Comparison of ENCODE assay signal across 25 cellular contexts in the genomic region with DNA sequence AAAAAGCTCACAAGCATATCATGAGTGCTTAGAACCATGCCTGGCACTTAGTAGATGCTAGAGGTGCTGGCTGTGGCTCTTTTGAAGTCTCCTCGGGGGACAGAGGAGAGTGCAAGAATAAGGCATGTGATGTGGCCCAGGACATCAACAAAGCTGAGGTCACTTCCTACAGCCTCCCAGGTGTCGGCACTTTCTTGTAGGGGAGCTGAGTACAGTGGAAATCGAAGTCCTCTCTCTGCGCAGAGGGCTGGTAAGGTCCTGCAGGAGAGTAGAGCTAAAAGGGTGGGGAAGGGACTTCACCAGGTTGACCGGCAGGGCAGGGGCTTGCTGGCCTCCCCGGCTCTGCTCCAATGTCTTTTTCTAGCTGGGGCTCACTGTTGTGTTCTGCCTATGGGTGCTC. TPM values are rescaled to one million over a fixed set of nuclear protein-coding genes. Genes with fewer than 3 reads are reported as not detected.
"Had no signal": no experiment of that assay in that cellular context is flagged by ENCODE, and none has a peak within 500 bp of the region (broad histone marks: within the 10 kb centered on the region; RNA-seq: fewer than 3 reads in every experiment).

No MANE protein-coding gene starts in this region.

- H3K27me3 ChIP-seq: tibial nerve, upper lobe of right lung, uterus had no signal

- H3K4me3 ChIP-seq: coronary artery, esophagus squamous epithelium, heart right ventricle, lower lobe of right lung, psoas muscle, skin epidermis, thoracic aorta, tibial nerve, upper lobe of right lung, uterus had no signal

- H3K4me1 ChIP-seq: esophagus squamous epithelium, heart right ventricle, lower lobe of right lung, psoas muscle, upper lobe of right lung, uterus had no signal

- H3K36me3 ChIP-seq: esophagus squamous epithelium, heart right ventricle, lower lobe of right lung, neutrophil, thoracic aorta, tibial nerve, upper lobe of right lung, uterus had no signal

- FAIRE-seq: endothelial cell of umbilical vein, islet of Langerhans had no signal

- H3K9me3 ChIP-seq: esophagus squamous epithelium, heart right ventricle, lower lobe of right lung, neutrophil, psoas muscle, thoracic aorta, tibial nerve, upper lobe of right lung, uterus had no signal

- ATAC-seq: heart right ventricle; left ventricle myocardium superior; lower lobe of right lung; natural killer cell; psoas muscle; right cardiac atrium; stimulated activated naive B cell treated with anti-CD40 and anti-IgM and Interleukin-4, amounts not matched to agents 10 μg/mL and 1 μg/mL and 100 μg/mL, for 72 hours; upper lobe of right lung had no signal

- H3K27ac ChIP-seq: coronary artery, esophagus squamous epithelium, heart right ventricle, lower lobe of right lung, neutrophil, psoas muscle, skin epidermis, thoracic aorta, upper lobe of right lung, uterus had no signal

- DNase-seq: dermis blood vessel endothelial cell; effector memory CD4-positive, alpha-beta T cell; esophagus squamous epithelium; foreskin melanocyte; glutamatergic neuron; heart right ventricle; hippocampal formation; left ventricle myocardium superior; lower lobe of right lung; natural killer cell; posterior cingulate gyrus; psoas muscle; right cardiac atrium; stimulated activated CD4-positive, alpha-beta T cell treated with anti-CD3 and anti-CD28 coated beads, Interleukin-15, amount 100 ng/mL, for 24 hours; stimulated activated CD4-positive, alpha-beta T cell treated with anti-CD3 and anti-CD28 coated beads, Interleukin-2, amount 100 ng/mL, for 48 hours; stimulated activated naive B cell treated with anti-CD40 and anti-IgM and Interleukin-4, amounts not matched to agents 10 μg/mL and 1 μg/mL and 100 μg/mL, for 72 hours; upper lobe of right lung; uterus had no signal

RNA-seq across cellular contexts. Expression of a gene that starts 11.2 kb away (rescaled TPM):
- total RNA-seq: dermis blood vessel endothelial cell had no signal
